1 cellular context compared by ENCODE assay signal in genomic region chr15:58393196-58393790, GRCh38.
TF ChIP-seq lines count a peak whose summit lies in the region.

No MANE protein-coding gene starts in this region.

TF ChIP-seq in GM23338, 12 proteins besides CTCF, POLR2A, EP300 and RAD21 (continued from another document):
- TF ChIP-seq ZNF462 (CRISPR knock-in tag; IDR thresholded peaks at IDR 0.05) (no peak), ZNF114 (CRISPR knock-in tag; IDR thresholded peaks at IDR 0.05) (no peak), REST (IDR thresholded peaks at IDR 0.05; ENCODE audit: unreplicated experiment) (no peak), EZH2phosphoT487 (IDR thresholded peaks at IDR 0.05; ENCODE audit: unreplicated experiment) (no peak), STAT1 (IDR thresholded peaks at IDR 0.05; ENCODE audit: unreplicated experiment) (no peak)
TF ChIP-seq in GM23338: peak in this region for 0.
